7 cellular contexts compared by ENCODE assay signal in the genomic region with DNA sequence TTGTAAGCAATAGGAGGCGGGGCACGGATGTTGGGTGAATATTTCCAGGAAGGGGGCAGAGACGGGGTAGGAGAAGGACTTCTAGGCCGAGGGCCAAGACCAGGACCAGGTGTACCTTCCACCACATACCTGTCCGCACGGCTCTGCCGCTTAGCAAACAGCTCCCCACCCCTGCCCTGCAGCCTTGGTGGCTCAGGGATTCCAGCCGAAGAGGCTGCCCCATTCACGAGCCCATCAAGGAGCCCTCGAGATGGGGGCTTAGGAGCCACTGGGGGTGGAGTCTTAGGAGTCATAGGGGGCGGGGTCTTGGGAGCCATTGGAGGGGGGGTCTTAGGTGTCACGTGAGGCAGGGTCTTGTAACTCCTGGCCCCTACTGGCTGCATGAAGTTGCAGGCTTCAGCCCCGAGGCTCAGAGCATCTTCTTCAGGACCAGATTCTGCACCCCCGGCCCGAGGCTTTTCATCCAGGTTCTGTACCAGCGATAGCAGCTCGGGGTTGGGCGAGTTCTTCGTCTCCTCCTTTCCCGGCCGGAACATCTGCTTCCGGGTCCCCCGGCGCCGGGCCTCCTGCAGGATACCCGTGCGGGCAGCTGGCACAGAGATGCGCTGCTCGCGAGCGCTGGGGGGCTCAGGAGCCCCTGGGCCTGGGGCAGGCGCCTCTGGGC. TPM values are rescaled to one million over a fixed set of nuclear protein-coding genes. Genes with fewer than 3 reads are reported as not detected.
DNase-seq lines count a peak whose midpoint lies in the region; ATAC-seq, FAIRE-seq and TF ChIP-seq lines count a peak whose summit lies in the region.

No MANE protein-coding gene starts in this region.

- FAIRE-seq in HTR-8/SVneo (lab: Jason Lieb, UNC) = no peak

- no peak overlapping the region for H3K27ac Mint-ChIP-seq in effector memory CD8-positive, alpha-beta T cell

- TF ChIP-seq EP300 in stomach (IDR thresholded peaks at IDR 0.05) = no peak

- DNase-seq in GM20000 (ENCODE audit: low spot score) = peak; percentile 51
- no peak for DNase-seq in effector memory CD8-positive, alpha-beta T cell
- DNase-seq in medulla oblongata (ENCODE audit: extremely low spot score) = peak; percentile 67
- DNase-seq in stomach = peak; percentile 57
- DNase-seq in SIG-M5 (lab: John Stamatoyannopoulos, UW) = no peak
- no peak for DNase-seq in HTR-8/SVneo (ENCODE audit: insufficient read length, low spot score)

- peaks cover 7 to 41% (median 29%) of the 10 kb centered on the region in 4 donors for H3K4me1 ChIP-seq in stomach

- H3K9me3 Mint-ChIP-seq in effector memory CD8-positive, alpha-beta T cell = no peaks in the 10 kb centered on the region

- intact Hi-C loops in stomach (cut with DNase I; ENCODE audit: low total_unique reads) = no loop called here

- H3K36me3 Mint-ChIP-seq in effector memory CD8-positive, alpha-beta T cell (ENCODE audit: insufficient read depth) = no peaks in the 10 kb centered on the region

- TF ChIP-seq POLR2A in stomach (IDR thresholded peaks at IDR 0.05) = no peak

- H3K36me3 ChIP-seq in stomach = no peaks in the 10 kb centered on the region

- H3K9me3 ChIP-seq in stomach = no peaks in the 10 kb centered on the region

- H3K4me1 Mint-ChIP-seq in effector memory CD8-positive, alpha-beta T cell (ENCODE audit: low read depth in 2 of 2) = peaks cover 0 to 6% of the 10 kb centered on the region in 2 donors

- peak overlapping the region; percentile 46 to 59 for H3K4me3 Mint-ChIP-seq in effector memory CD8-positive, alpha-beta T cell

- 6 to 12% (median 10%) methylated on average over 20 to 32 of the region's 32 CpGs for WGBS in stomach, 5 donors

- peak; percentile 80 for ATAC-seq in SK-N-SH treated with all-trans-retinoic acid at 6 μM for 48 hours
- no peak for ATAC-seq in effector memory CD8-positive, alpha-beta T cell (replicated peaks)

- peak overlapping the region; percentile 58 to 80 (median 64) for H3K4me3 ChIP-seq in stomach

- TF ChIP-seq CTCF in GM20000 (IDR thresholded peaks at IDR 0.05; ENCODE audit: extremely low read depth, missing control alignments) (no peak), stomach (IDR thresholded peaks at IDR 0.05) (no peak)

- peaks cover 0 to 29% of the 10 kb centered on the region in 2 donors for H3K27me3 Mint-ChIP-seq in effector memory CD8-positive, alpha-beta T cell

- H3K27ac ChIP-seq in stomach = peak overlapping the region in 3 of 5 donors; percentile 38 to 60 (median 57)

- no peaks in the 10 kb centered on the region for H3K27me3 ChIP-seq in stomach

TF ChIP-seq in SK-N-SH treated with all-trans-retinoic acid at 6 μM for 48 hours, 23 proteins besides CTCF, POLR2A, EP300 and RAD21:
- no peak for TF ChIP-seq ZNF8 (CRISPR knock-in tag; IDR thresholded peaks at IDR 0.05)
- no peak for TF ChIP-seq SNAI2 (CRISPR knock-in tag; IDR thresholded peaks at IDR 0.05)
- no peak for TF ChIP-seq CSDC2 (CRISPR knock-in tag; IDR thresholded peaks at IDR 0.05)
- TF ChIP-seq OSR1 (CRISPR knock-in tag; IDR thresholded peaks at IDR 0.05) = no peak
- no peak for TF ChIP-seq ESRRG (CRISPR knock-in tag; IDR thresholded peaks at IDR 0.05)
- no peak for TF ChIP-seq ISL1 (CRISPR knock-in tag; IDR thresholded peaks at IDR 0.05)
- no peak for TF ChIP-seq RARB (CRISPR knock-in tag; IDR thresholded peaks at IDR 0.05)
- no peak for TF ChIP-seq PPARA (CRISPR knock-in tag; IDR thresholded peaks at IDR 0.05; ENCODE audit: borderline replicate concordance)
- TF ChIP-seq, protein P1, sequence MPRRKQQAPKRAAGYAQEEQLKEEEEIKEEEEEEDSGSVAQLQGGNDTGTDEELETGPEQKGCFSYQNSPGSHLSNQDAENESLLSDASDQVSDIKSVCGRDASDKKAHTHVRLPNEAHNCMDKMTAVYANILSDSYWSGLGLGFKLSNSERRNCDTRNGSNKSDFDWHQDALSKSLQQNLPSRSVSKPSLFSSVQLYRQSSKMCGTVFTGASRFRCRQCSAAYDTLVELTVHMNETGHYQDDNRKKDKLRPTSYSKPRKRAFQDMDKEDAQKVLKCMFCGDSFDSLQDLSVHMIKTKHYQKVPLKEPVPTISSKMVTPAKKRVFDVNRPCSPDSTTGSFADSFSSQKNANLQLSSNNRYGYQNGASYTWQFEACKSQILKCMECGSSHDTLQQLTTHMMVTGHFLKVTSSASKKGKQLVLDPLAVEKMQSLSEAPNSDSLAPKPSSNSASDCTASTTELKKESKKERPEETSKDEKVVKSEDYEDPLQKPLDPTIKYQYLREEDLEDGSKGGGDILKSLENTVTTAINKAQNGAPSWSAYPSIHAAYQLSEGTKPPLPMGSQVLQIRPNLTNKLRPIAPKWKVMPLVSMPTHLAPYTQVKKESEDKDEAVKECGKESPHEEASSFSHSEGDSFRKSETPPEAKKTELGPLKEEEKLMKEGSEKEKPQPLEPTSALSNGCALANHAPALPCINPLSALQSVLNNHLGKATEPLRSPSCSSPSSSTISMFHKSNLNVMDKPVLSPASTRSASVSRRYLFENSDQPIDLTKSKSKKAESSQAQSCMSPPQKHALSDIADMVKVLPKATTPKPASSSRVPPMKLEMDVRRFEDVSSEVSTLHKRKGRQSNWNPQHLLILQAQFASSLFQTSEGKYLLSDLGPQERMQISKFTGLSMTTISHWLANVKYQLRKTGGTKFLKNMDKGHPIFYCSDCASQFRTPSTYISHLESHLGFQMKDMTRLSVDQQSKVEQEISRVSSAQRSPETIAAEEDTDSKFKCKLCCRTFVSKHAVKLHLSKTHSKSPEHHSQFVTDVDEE (CRISPR knock-in tag; IDR thresholded peaks at IDR 0.05) = no peak
- TF ChIP-seq, protein P2, sequence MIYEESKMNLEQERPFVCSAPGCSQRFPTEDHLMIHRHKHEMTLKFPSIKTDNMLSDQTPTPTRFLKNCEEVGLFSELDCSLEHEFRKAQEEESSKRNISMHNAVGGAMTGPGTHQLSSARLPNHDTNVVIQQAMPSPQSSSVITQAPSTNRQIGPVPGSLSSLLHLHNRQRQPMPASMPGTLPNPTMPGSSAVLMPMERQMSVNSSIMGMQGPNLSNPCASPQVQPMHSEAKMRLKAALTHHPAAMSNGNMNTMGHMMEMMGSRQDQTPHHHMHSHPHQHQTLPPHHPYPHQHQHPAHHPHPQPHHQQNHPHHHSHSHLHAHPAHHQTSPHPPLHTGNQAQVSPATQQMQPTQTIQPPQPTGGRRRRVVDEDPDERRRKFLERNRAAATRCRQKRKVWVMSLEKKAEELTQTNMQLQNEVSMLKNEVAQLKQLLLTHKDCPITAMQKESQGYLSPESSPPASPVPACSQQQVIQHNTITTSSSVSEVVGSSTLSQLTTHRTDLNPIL (CRISPR knock-in tag; IDR thresholded peaks at IDR 0.05; ENCODE audit: low read depth) = no peak
- TF ChIP-seq, protein P3, sequence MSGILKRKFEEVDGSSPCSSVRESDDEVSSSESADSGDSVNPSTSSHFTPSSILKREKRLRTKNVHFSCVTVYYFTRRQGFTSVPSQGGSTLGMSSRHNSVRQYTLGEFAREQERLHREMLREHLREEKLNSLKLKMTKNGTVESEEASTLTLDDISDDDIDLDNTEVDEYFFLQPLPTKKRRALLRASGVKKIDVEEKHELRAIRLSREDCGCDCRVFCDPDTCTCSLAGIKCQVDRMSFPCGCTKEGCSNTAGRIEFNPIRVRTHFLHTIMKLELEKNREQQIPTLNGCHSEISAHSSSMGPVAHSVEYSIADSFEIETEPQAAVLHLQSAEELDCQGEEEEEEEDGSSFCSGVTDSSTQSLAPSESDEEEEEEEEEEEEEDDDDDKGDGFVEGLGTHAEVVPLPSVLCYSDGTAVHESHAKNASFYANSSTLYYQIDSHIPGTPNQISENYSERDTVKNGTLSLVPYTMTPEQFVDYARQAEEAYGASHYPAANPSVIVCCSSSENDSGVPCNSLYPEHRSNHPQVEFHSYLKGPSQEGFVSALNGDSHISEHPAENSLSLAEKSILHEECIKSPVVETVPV (CRISPR knock-in tag; IDR thresholded peaks at IDR 0.05) = no peak
- TF ChIP-seq, protein P4, sequence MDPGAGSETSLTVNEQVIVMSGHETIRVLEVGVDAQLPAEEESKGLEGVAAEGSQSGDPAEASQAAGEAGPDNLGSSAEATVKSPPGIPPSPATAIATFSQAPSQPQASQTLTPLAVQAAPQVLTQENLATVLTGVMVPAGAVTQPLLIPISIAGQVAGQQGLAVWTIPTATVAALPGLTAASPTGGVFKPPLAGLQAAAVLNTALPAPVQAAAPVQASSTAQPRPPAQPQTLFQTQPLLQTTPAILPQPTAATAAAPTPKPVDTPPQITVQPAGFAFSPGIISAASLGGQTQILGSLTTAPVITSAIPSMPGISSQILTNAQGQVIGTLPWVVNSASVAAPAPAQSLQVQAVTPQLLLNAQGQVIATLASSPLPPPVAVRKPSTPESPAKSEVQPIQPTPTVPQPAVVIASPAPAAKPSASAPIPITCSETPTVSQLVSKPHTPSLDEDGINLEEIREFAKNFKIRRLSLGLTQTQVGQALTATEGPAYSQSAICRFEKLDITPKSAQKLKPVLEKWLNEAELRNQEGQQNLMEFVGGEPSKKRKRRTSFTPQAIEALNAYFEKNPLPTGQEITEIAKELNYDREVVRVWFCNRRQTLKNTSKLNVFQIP (CRISPR knock-in tag; IDR thresholded peaks at IDR 0.05; ENCODE audit: borderline replicate concordance, low read depth) = no peak
- no peak for TF ChIP-seq ARNTL (CRISPR knock-in tag; IDR thresholded peaks at IDR 0.05; ENCODE audit: borderline replicate concordance, low read depth)
- TF ChIP-seq ZNF565 (CRISPR knock-in tag; conservative IDR thresholded peaks at IDR 0.05; ENCODE audit: low read depth) = no peak
TF ChIP-seq in SK-N-SH treated with all-trans-retinoic acid at 6 μM for 48 hours: peak in this region for 0.

RNA-seq across cellular contexts. Expression of a gene that starts 6.1 kb away (rescaled TPM):
- 1 to 10 TPM in 1 of 5 donors, not detected in 4; 1.3 TPM for total RNA-seq in stomach
- 1 to 10 TPM in 1 of 3 donors, under 1 TPM in 2; 0.18 to 1.2 (median 0.19) TPM for polyA plus RNA-seq in stomach

RNA-seq across cellular contexts. Expression of a gene that starts 8.5 kb away (rescaled TPM):
- total RNA-seq in stomach = not detected
- under 1 TPM in 2 of 3 donors, not detected in 1; 0.03 to 0.12 TPM for polyA plus RNA-seq in stomach

RNA-seq across cellular contexts. Expression of a gene that starts 50.6 kb away (rescaled TPM):
- total RNA-seq in stomach = 10 to 100 TPM in 1 of 5 donors, 1 to 10 TPM in 4; 4.1 to 20.1 (median 8.7) TPM
- 1 to 10 TPM; 1.8 to 4.7 (median 2.0) TPM for polyA plus RNA-seq in stomach

RNA-seq across cellular contexts. Expression of a gene that starts 56.2 kb away (rescaled TPM):
- 100 to 1,000 TPM in 4 of 5 donors, 10 to 100 TPM in 1; 33.0 to 369 (median 112) TPM for total RNA-seq in stomach
- 10 to 100 TPM in 2 of 3 donors, 1 to 10 TPM in 1; 7.3 to 17.3 (median 11.1) TPM for polyA plus RNA-seq in stomach

Comparison
In these comparisons a context has a peak if more than half of its experiments do, and no peak if none do; other contexts are left out.
1. DNase-seq: peak in GM20000 (single experiment), medulla oblongata (single experiment) and stomach (single experiment); none in effector memory CD8-positive, alpha-beta T cell (0 of 3), SIG-M5 (single experiment) and HTR-8/SVneo (single experiment).